ENCODE assay signal across 12 cellular contexts in the genomic region with DNA sequence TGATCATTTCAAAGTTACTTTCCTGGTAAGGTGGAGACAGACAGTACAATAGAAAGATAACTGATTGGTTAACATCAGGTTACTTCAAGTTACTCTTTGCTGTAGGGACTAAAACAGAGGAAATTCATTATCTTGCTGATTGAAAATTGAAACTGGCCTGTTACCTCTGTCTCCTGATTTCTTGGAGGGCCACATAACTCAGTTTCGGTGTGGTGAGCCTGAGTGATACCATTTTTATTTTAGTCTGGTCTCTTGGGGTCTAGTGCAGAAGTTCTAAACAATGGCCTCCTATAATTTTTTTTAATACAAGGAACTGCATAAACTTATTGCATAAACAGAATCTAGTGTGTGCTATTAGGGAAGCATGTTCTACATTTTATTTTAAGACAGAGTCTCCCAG. TPM values are rescaled to one million over a fixed set of nuclear protein-coding genes. Genes with fewer than 3 reads are reported as not detected.
DNase-seq lines count a peak whose midpoint lies in the region; ATAC-seq and TF ChIP-seq lines count a peak whose summit lies in the region.
"Had no signal": no experiment of that assay in that cellular context is flagged by ENCODE, and none has a peak within 500 bp of the region (broad histone marks: within the 10 kb centered on the region; RNA-seq: fewer than 3 reads in every experiment).

No MANE protein-coding gene starts in this region.

- H3K9me3 ChIP-seq in CD8-positive, alpha-beta memory T cell (ENCODE audit: low read length) = no peaks in the 10 kb centered on the region
- H3K9me3 ChIP-seq in naive thymus-derived CD4-positive, alpha-beta T cell (ENCODE audit: control insufficient read depth in 2 of 3, low read length in 3 of 3) = no peaks in the 10 kb centered on the region

- no peak overlapping the region for H3K27ac ChIP-seq in CD8-positive, alpha-beta memory T cell (ENCODE audit: low read depth, low read length)
- H3K27ac ChIP-seq in naive thymus-derived CD4-positive, alpha-beta T cell (ENCODE audit: low read depth, low read length) = peak overlapping the region; percentile 93
- H3K27ac ChIP-seq: RWPE1 had no signal

- no peaks in the 10 kb centered on the region for H3K9me3 Mint-ChIP-seq in CD8-positive, alpha-beta memory T cell
- no peaks in the 10 kb centered on the region for H3K9me3 Mint-ChIP-seq in HFFc6
- no peaks in the 10 kb centered on the region for H3K9me3 Mint-ChIP-seq in activated naive CD8-positive, alpha-beta T cell (ENCODE audit: low read depth)
- H3K9me3 Mint-ChIP-seq in naive thymus-derived CD4-positive, alpha-beta T cell = no peaks in the 10 kb centered on the region

- no peak for TF ChIP-seq CTCF in HFFc6 (IDR thresholded peaks at IDR 0.05)

- peak overlapping the region; percentile 18 to 100 (median 98) for H3K27ac Mint-ChIP-seq in CD8-positive, alpha-beta memory T cell
- H3K27ac Mint-ChIP-seq in HFFc6 = no peak overlapping the region
- peak overlapping the region; percentile 97 for H3K27ac Mint-ChIP-seq in activated naive CD8-positive, alpha-beta T cell
- peak overlapping the region; percentile 98 to 100 (median 99) for H3K27ac Mint-ChIP-seq in naive thymus-derived CD4-positive, alpha-beta T cell

- peak overlapping the region; percentile 94 to 99 (median 96) for H3K4me3 Mint-ChIP-seq in CD8-positive, alpha-beta memory T cell
- peak overlapping the region; percentile 98; the same call in 1 of the 2 replicates for H3K4me3 Mint-ChIP-seq in HFFc6
- H3K4me3 Mint-ChIP-seq in activated naive CD8-positive, alpha-beta T cell = peak overlapping the region; percentile 95
- peak overlapping the region; percentile 93 to 100 (median 98) for H3K4me3 Mint-ChIP-seq in naive thymus-derived CD4-positive, alpha-beta T cell

- peak overlapping the region; percentile 92 for H3K4me3 ChIP-seq in CD8-positive, alpha-beta memory T cell (ENCODE audit: low read length)
- H3K4me3 ChIP-seq in naive thymus-derived CD4-positive, alpha-beta T cell (ENCODE audit: low read length) = peak overlapping the region; percentile 83

- H3K36me3 ChIP-seq in CD8-positive, alpha-beta memory T cell (ENCODE audit: insufficient read depth, low read length) = no peaks in the 10 kb centered on the region
- peaks cover 0 to 13% (median 0%) of the 10 kb centered on the region in 3 experiments for H3K36me3 ChIP-seq in naive thymus-derived CD4-positive, alpha-beta T cell (ENCODE audit: control insufficient read depth in 2 of 3, insufficient read depth in 3 of 3, low read length in 3 of 3)

- POLR2A ChIA-PET in CD8-positive, alpha-beta memory T cell (lab: Charles Lee) = interaction anchor here (2.8 kb wide), 1 partner anchor 82 kb away, joined by 9 read pairs; a partner anchor contains a TSS
- POLR2A ChIA-PET in naive thymus-derived CD4-positive, alpha-beta T cell (lab: Charles Lee) = interaction anchor here (0.6 to 1.4 kb wide), 10 partner anchors 9 to 383 kb away, joined by 3 to 9 read pairs (median 4); a partner anchor contains a TSS

- peaks cover 0 to 2% of the 10 kb centered on the region in 2 donors for H3K27me3 Mint-ChIP-seq in CD8-positive, alpha-beta memory T cell
- peaks cover 4% of the 10 kb centered on the region for H3K27me3 Mint-ChIP-seq in HFFc6 (ENCODE audit: insufficient read depth)
- H3K27me3 Mint-ChIP-seq in activated naive CD8-positive, alpha-beta T cell = no peaks in the 10 kb centered on the region
- no peaks in the 10 kb centered on the region for H3K27me3 Mint-ChIP-seq in naive thymus-derived CD4-positive, alpha-beta T cell

- no peak for ATAC-seq in naive thymus-derived CD4-positive, alpha-beta T cell
- ATAC-seq in HG03469 (IDR thresholded peaks at IDR 0.05; ENCODE audit: unreplicated experiment) (no peak), HG03571 (IDR thresholded peaks at IDR 0.05; ENCODE audit: unreplicated experiment) (no peak)

- peaks cover 35% of the 10 kb centered on the region for H3K4me1 ChIP-seq in CD8-positive, alpha-beta memory T cell (ENCODE audit: insufficient read depth, low read length)
- H3K4me1 ChIP-seq in naive thymus-derived CD4-positive, alpha-beta T cell (ENCODE audit: control insufficient read depth in 2 of 2, insufficient read depth in 2 of 2, low read length in 2 of 2) = peaks cover 23 to 25% of the 10 kb centered on the region in 2 donors

- H3K36me3 Mint-ChIP-seq in CD8-positive, alpha-beta memory T cell = peaks cover 0 to 26% (median 3%) of the 10 kb centered on the region in 3 donors
- H3K36me3 Mint-ChIP-seq in HFFc6 (ENCODE audit: low read depth) = no peaks in the 10 kb centered on the region
- peaks cover 8% of the 10 kb centered on the region for H3K36me3 Mint-ChIP-seq in activated naive CD8-positive, alpha-beta T cell
- H3K36me3 Mint-ChIP-seq in naive thymus-derived CD4-positive, alpha-beta T cell = peaks cover 0 to 19% (median 6%) of the 10 kb centered on the region in 5 donors

- peaks cover 44 to 74% (median 59%) of the 10 kb centered on the region in 3 donors for H3K4me1 Mint-ChIP-seq in CD8-positive, alpha-beta memory T cell
- peaks cover 37% of the 10 kb centered on the region for H3K4me1 Mint-ChIP-seq in HFFc6 (ENCODE audit: low read depth)
- peaks cover 59% of the 10 kb centered on the region for H3K4me1 Mint-ChIP-seq in activated naive CD8-positive, alpha-beta T cell (ENCODE audit: low read depth)
- peaks cover 39 to 88% (median 70%) of the 10 kb centered on the region in 7 donors for H3K4me1 Mint-ChIP-seq in naive thymus-derived CD4-positive, alpha-beta T cell

- CTCF ChIA-PET in CD8-positive, alpha-beta memory T cell (lab: Charles Lee) = interaction anchor here (1.2 to 1.3 kb wide), 2 partner anchors 39 to 119 kb away, joined by 3 read pairs; no protein-coding TSS in a partner anchor
- CTCF ChIA-PET in naive thymus-derived CD4-positive, alpha-beta T cell (lab: Charles Lee) = interaction anchor here (0.8 kb wide), 2 partner anchors 41 to 82 kb away, joined by 3 to 5 read pairs; no protein-coding TSS in a partner anchor

- intact Hi-C loops in naive thymus-derived CD4-positive, alpha-beta T cell (cut with micrococcal nuclease) = no loop called here
- intact Hi-C loops in posterior vena cava (cut with DNase I) = no loop called here

- no peaks in the 10 kb centered on the region for H3K27me3 ChIP-seq in CD8-positive, alpha-beta memory T cell (ENCODE audit: insufficient read depth, low read length, poor library complexity, severe bottlenecking)
- no peaks in the 10 kb centered on the region for H3K27me3 ChIP-seq in naive thymus-derived CD4-positive, alpha-beta T cell (ENCODE audit: control insufficient read depth in 2 of 2, insufficient read depth in 2 of 2, low read length in 2 of 2)

- no peak for DNase-seq in CD8-positive, alpha-beta memory T cell
- DNase-seq in HFFc6 = no peak
- DNase-seq in naive thymus-derived CD4-positive, alpha-beta T cell = peak in 3 of 9 donors; percentile 8 to 19 (median 10)
- no peak for DNase-seq in posterior vena cava (ENCODE audit: low spot score)
- no peak for DNase-seq in T-helper 9 cell
- DNase-seq: DMS 273 treated with DMSO at 0.1 percent for 48 hours, HCEC 1CT, NCI-H2029 had no signal

RNA-seq across cellular contexts. Expression of a gene that starts 1.2 kb away (rescaled TPM):
- total RNA-seq in CD8-positive, alpha-beta memory T cell = 10 to 100 TPM; 51.7 to 59.5 TPM
- 57.5 TPM for polyA plus RNA-seq in CD8-positive, alpha-beta memory T cell
- total RNA-seq in HFFc6 (2021; fragmentation: NEBNext Ultra II Directional; extraction: Animal tissue kit (Norgen Biotek cat#: 25700)) = 10 to 100 TPM; 29.3 to 36.9 (median 33.8) TPM
- 10 to 100 TPM; 44.8 to 70.9 (median 68.0) TPM for total RNA-seq in naive thymus-derived CD4-positive, alpha-beta T cell
- polyA plus RNA-seq in naive thymus-derived CD4-positive, alpha-beta T cell = 10 to 100 TPM; 45.6 to 54.7 TPM
- 10 to 100 TPM; 42.6 to 43.6 TPM for total RNA-seq in posterior vena cava
